11 cellular contexts compared by ENCODE assay signal in the genomic region with DNA sequence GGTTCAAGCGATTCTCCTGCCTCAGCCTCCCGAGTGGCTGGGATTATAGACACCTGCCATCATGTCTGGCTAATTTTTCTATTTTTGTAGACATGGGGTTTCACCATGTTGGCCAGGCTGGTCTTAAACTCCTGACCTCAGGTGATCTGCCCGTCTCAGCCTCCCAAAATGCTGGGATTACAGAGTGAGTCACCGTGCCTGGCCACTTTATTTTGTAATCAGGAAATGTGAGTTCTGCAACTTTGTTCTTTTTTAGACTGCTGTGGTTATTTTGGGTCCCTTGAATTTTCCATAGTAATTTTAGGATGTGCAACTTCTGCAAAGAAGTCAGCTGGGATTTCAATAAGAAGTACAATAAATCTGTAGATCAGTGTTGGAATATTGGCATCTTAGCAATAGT.
DNase-seq lines count a peak whose midpoint lies in the region; ATAC-seq and TF ChIP-seq lines count a peak whose summit lies in the region.
"Had no signal": no experiment of that assay in that cellular context is flagged by ENCODE, and none has a peak within 500 bp of the region (broad histone marks: within the 10 kb centered on the region; RNA-seq: fewer than 3 reads in every experiment).

No MANE protein-coding gene starts in this region.

- TF ChIP-seq POLR2A in erythroblast (IDR thresholded peaks at IDR 0.05; ENCODE audit: low read length), result no peak

- no peak for ATAC-seq in HG03025 (IDR thresholded peaks at IDR 0.05; ENCODE audit: low FRiP score, unreplicated experiment)
- no peak for ATAC-seq in stimulated activated memory B cell treated with anti-CD40 and anti-IgM and Interleukin-4, amounts not matched to agents 10 μg/mL and 1 μg/mL and 100 μg/mL, for 72 hours

- DNase-seq in EH (ENCODE audit: low read depth) (peak; percentile 77), NCI-H226 (peak; percentile 63), coronary artery (ENCODE audit: low spot score) (no peak), renal cortical epithelial cell (ENCODE audit: low read depth) (peak; percentile 64), Ammon's horn (ENCODE audit: low spot score) (no peak), erythroblast (lab: John Stamatoyannopoulos, UW) (no peak)
- DNase-seq: effector memory CD4-positive, alpha-beta T cell; NCI-H2029; small intestine had no signal

- TF ChIP-seq CTCF in coronary artery (IDR thresholded peaks at IDR 0.05), result no peak

- no peaks in the 10 kb centered on the region for H3K9me3 Mint-ChIP-seq in stimulated activated memory B cell treated with anti-CD40 and anti-IgM and Interleukin-4, amounts not matched to agents 10 μg/mL and 1 μg/mL and 100 μg/mL, for 72 hours

- H3K27me3 Mint-ChIP-seq in stimulated activated memory B cell treated with anti-CD40 and anti-IgM and Interleukin-4, amounts not matched to agents 10 μg/mL and 1 μg/mL and 100 μg/mL, for 72 hours, result no peaks in the 10 kb centered on the region

- H3K27ac Mint-ChIP-seq in stimulated activated memory B cell treated with anti-CD40 and anti-IgM and Interleukin-4, amounts not matched to agents 10 μg/mL and 1 μg/mL and 100 μg/mL, for 72 hours, result no peak overlapping the region

- H3K27ac ChIP-seq in coronary artery, result peak overlapping the region; percentile 21 to 50

- H3K4me3 ChIP-seq in coronary artery, result no peak overlapping the region

- no peaks in the 10 kb centered on the region for H3K4me1 Mint-ChIP-seq in stimulated activated memory B cell treated with anti-CD40 and anti-IgM and Interleukin-4, amounts not matched to agents 10 μg/mL and 1 μg/mL and 100 μg/mL, for 72 hours

- no peak overlapping the region for H3K4me3 Mint-ChIP-seq in stimulated activated memory B cell treated with anti-CD40 and anti-IgM and Interleukin-4, amounts not matched to agents 10 μg/mL and 1 μg/mL and 100 μg/mL, for 72 hours

- H3K36me3 Mint-ChIP-seq in stimulated activated memory B cell treated with anti-CD40 and anti-IgM and Interleukin-4, amounts not matched to agents 10 μg/mL and 1 μg/mL and 100 μg/mL, for 72 hours, result peaks cover 4% of the 10 kb centered on the region

Comparison
In these comparisons a context has a peak if more than half of its experiments do, and no peak if none do; other contexts are left out.
1. DNase-seq: peak in EH (single experiment), NCI-H226 (single experiment) and renal cortical epithelial cell (single experiment); none in coronary artery (single experiment), Ammon's horn (single experiment) and erythroblast (0 of 2).